ENCODE assay signal across 16 cellular contexts in the genomic region with DNA sequence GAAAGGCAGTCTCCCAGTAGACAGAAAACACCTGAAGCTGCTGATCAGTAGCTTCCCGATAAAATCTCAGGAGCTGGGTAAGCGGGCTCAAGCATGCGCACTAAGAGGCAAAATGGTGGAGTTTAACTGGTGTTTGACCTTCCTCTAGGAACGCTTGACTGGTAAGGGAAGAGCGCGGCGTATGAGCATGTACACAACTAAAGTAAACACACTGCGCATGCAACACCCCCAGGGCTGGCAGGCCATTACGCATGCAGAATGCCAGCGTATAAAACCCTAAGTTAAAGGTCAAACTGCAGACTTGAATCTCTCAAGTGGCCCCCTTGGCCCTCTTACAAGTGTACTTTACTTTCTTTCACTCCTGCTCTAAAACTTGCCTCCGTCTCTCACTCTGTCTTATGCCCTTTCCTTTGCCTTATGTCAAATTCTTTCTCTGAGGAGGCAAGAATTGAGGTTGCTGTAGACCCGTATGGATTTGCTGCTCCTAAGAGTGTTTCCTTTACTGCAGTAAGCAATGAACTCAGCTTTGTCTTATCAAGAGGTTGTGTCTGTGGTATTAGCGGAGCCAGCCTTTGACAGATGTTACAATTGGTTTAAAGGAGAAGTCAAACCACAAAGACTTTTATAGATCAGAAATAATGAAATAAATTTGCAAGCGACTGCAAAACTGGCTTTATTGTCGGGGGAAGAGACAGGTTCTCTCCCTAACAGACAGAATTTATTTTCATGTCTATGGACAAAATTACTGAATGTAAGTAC.
A peak's percentile ranks its signal among the peaks of the same experiment; 100 is the strongest.
DNase-seq lines count a peak whose midpoint lies in the region; ATAC-seq and TF ChIP-seq lines count a peak whose summit lies in the region.
"Had no signal": no experiment of that assay in that cellular context is flagged by ENCODE, and none has a peak within 500 bp of the region (broad histone marks: within the 10 kb centered on the region; RNA-seq: fewer than 3 reads in every experiment).

No MANE protein-coding gene starts in this region.

- H3K4me3 ChIP-seq in fibroblast of the aortic adventitia (ENCODE audit: low read depth, low read length) (no peak overlapping the region), aorta (ENCODE audit: low read length in 2 of 2) (no peak overlapping the region)
- H3K4me3 ChIP-seq: gastroesophageal sphincter, mucosa of descending colon, right atrium auricular region had no signal

- ATAC-seq in GM21515 (IDR thresholded peaks at IDR 0.05; ENCODE audit: unreplicated experiment) (no peak), aorta (ENCODE audit: low FRiP score) (no peak)
- ATAC-seq: gastroesophageal sphincter, mucosa of descending colon had no signal

- TF ChIP-seq CTCF in fibroblast of the aortic adventitia (IDR thresholded peaks at IDR 0.05; ENCODE audit: insufficient read depth, low read length) (no peak), progenitor cell of endocrine pancreas (IDR thresholded peaks at IDR 0.05; ENCODE audit: unreplicated experiment) (no peak)

- H3K4me3 Mint-ChIP-seq in progenitor cell of endocrine pancreas (ENCODE audit: low read depth) = no peak overlapping the region

- no peaks in the 10 kb centered on the region for H3K27me3 Mint-ChIP-seq in progenitor cell of endocrine pancreas

- H3K27ac Mint-ChIP-seq in progenitor cell of endocrine pancreas = peak overlapping the region; percentile 12
- H3K27ac Mint-ChIP-seq: activated T-helper 2 cell treated with anti-CD3 and anti-CD28 coated beads, Interferon-gamma antibody, Interleukin-2, Interleukin-4, amounts not matched to agents 10 μg/mL and 5 μg/mL and 100 μg/mL, durations not matched to agents 14 hours and 24 hours and 36 hours had no signal

- intact Hi-C loops in aorta (cut with DNase I) = no loop called here

- H3K27me3 ChIP-seq in aorta (ENCODE audit: control insufficient read depth in 1 of 2, insufficient read depth in 2 of 2, low read length in 1 of 2) = no peaks in the 10 kb centered on the region
- H3K27me3 ChIP-seq: gastroesophageal sphincter, right atrium auricular region had no signal

- H3K36me3 Mint-ChIP-seq in progenitor cell of endocrine pancreas (ENCODE audit: insufficient read depth) = peaks cover 14% of the 10 kb centered on the region

- no peaks in the 10 kb centered on the region for H3K4me1 ChIP-seq in aorta (ENCODE audit: control insufficient read depth in 1 of 2, insufficient read depth in 2 of 2, low read length in 2 of 2)
- H3K4me1 ChIP-seq: gastroesophageal sphincter had no signal

- no peak overlapping the region for H3K27ac ChIP-seq in aorta (ENCODE audit: low read depth in 1 of 2, low read length in 2 of 2)
- H3K27ac ChIP-seq: gastroesophageal sphincter, KMS-11, right atrium auricular region had no signal

- no peaks in the 10 kb centered on the region for H3K9me3 ChIP-seq in aorta (ENCODE audit: control insufficient read depth, low read length)
- H3K9me3 ChIP-seq: mucosa of descending colon, right atrium auricular region had no signal

- peaks cover 19% of the 10 kb centered on the region for H3K4me1 Mint-ChIP-seq in progenitor cell of endocrine pancreas (ENCODE audit: low read depth)

- DNase-seq in EH (ENCODE audit: low read depth) = peak; percentile 44
- peak; percentile 79 for DNase-seq in NCI-H82 treated with DMSO at 0.1 percent for 48 hours (lab: John Stamatoyannopoulos, UW; ENCODE audit: unreplicated experiment)
- peak; percentile 46 for DNase-seq in fibroblast of the aortic adventitia (ENCODE audit: low read depth)
- DNase-seq in progenitor cell of endocrine pancreas (ENCODE audit: low spot score, unreplicated experiment) = no peak
- no peak for DNase-seq in epidermal melanocyte (ENCODE audit: insufficient read length, low spot score)
- DNase-seq in aorta = no peak
- DNase-seq: activated CD4-positive, alpha-beta T cell treated with anti-CD3 and anti-CD28 coated beads, Interleukin-2, amount 50 U/mL, for 48 hours; effector memory CD4-positive, alpha-beta T cell; NCI-H187; stimulated activated CD4-positive, alpha-beta T cell treated with anti-CD3 and anti-CD28 coated beads, Interleukin-2, amount 100 ng/mL, for 48 hours had no signal

- 96% methylated on average over 15 of the region's 15 CpGs for WGBS in aorta, 2 donors

- H3K9me3 Mint-ChIP-seq in progenitor cell of endocrine pancreas (ENCODE audit: low read depth) = peaks cover 9% of the 10 kb centered on the region
- H3K9me3 Mint-ChIP-seq: activated T-helper 2 cell treated with anti-CD3 and anti-CD28 coated beads, Interferon-gamma antibody, Interleukin-2, Interleukin-4, amounts not matched to agents 10 μg/mL and 5 μg/mL and 100 μg/mL, durations not matched to agents 14 hours and 24 hours and 36 hours had no signal

- H3K36me3 ChIP-seq in aorta (ENCODE audit: control insufficient read depth in 1 of 2, insufficient read depth in 2 of 2, low read length in 1 of 2) = no peaks in the 10 kb centered on the region
- H3K36me3 ChIP-seq: gastroesophageal sphincter, right atrium auricular region had no signal

Comparison
In these comparisons a context has a peak if more than half of its experiments do, and no peak if none do; other contexts are left out.
1. DNase-seq: peak in EH (single experiment), NCI-H82 treated with DMSO at 0.1 percent for 48 hours (single experiment) and fibroblast of the aortic adventitia (single experiment); none in progenitor cell of endocrine pancreas (single experiment), epidermal melanocyte (single experiment) and aorta (0 of 2).